In genomic region chr16:85015481-85016177, GRCh38 we compare ENCODE assay signal across 26 cellular contexts. TPM values are rescaled to one million over a fixed set of nuclear protein-coding genes. Genes with fewer than 3 reads are reported as not detected.
DNase-seq lines count a peak whose midpoint lies in the region; ATAC-seq and TF ChIP-seq lines count a peak whose summit lies in the region.
"Had no signal": no experiment of that assay in that cellular context is flagged by ENCODE, and none has a peak within 500 bp of the region (broad histone marks: within the 10 kb centered on the region; RNA-seq: fewer than 3 reads in every experiment).

No MANE protein-coding gene starts in this region.

- H3K27ac ChIP-seq in lower lobe of right lung: peak overlapping the region; percentile 51
- H3K27ac ChIP-seq: breast epithelium, coronary artery, esophagus squamous epithelium, sigmoid colon had no signal

- intact Hi-C loops in lower lobe of right lung (cut with DNase I): no loop called here

- no peaks in the 10 kb centered on the region for H3K36me3 Mint-ChIP-seq in type B pancreatic cell
- H3K36me3 Mint-ChIP-seq in natural killer cell treated with Interleukin-12 subunit alpha and Interleukin-12 subunit beta and Interleukin-15 and Interleukin-18, amount 100 ng/mL, for 72 hours: no peaks in the 10 kb centered on the region

- peaks cover 17% of the 10 kb centered on the region for H3K4me1 ChIP-seq in lower lobe of right lung
- H3K4me1 ChIP-seq: breast epithelium had no signal

- no peak for TF ChIP-seq POLR2A in GM18505 (IDR thresholded peaks at IDR 0.05; ENCODE audit: borderline replicate concordance, extremely low read depth, insufficient read depth, insufficient read length)

- H3K9me3 ChIP-seq in lower lobe of right lung: no peaks in the 10 kb centered on the region
- H3K9me3 ChIP-seq: breast epithelium, esophagus squamous epithelium, sigmoid colon had no signal

- no peak overlapping the region for H3K4me3 ChIP-seq in lower lobe of right lung
- H3K4me3 ChIP-seq: breast epithelium, coronary artery, esophagus squamous epithelium, sigmoid colon had no signal

- H3K4me3 Mint-ChIP-seq in type B pancreatic cell: peak overlapping the region; percentile 55
- no peak overlapping the region for H3K4me3 Mint-ChIP-seq in natural killer cell treated with Interleukin-12 subunit alpha and Interleukin-12 subunit beta and Interleukin-15 and Interleukin-18, amount 100 ng/mL, for 72 hours
- H3K4me3 Mint-ChIP-seq: activated T-helper 1 cell treated with anti-CD3 and anti-CD28 coated beads, Interleukin-12 subunit alpha, Interleukin-12 subunit beta, Interleukin-2, Interleukin-4 antibody, amounts not matched to agents 30 ng/mL and 10 ng/mL and 1 ng/mL, durations not matched to agents 14 hours and 24 hours and 36 hours; CD8-positive, alpha-beta memory T cell; stimulated activated naive CD8-positive, alpha-beta T cell treated with anti-CD3 and anti-CD28 coated beads, Interleukin-15, amount 100 ng/mL, for 72 hours; T-helper 1 cell treated with Interleukin-12 subunit alpha and Interleukin-12 subunit beta and Interleukin-4 antibody, amounts not matched to agents 30 μg/mL and 1 μg/mL, for 36 hours had no signal

- DNase-seq in SIG-M5 treated with dmso at 0.1 percent for 504 hours (lab: John Stamatoyannopoulos, UW; ENCODE audit: unreplicated experiment): peak; percentile 61
- DNase-seq in SIG-M5 (lab: John Stamatoyannopoulos, UW): no peak
- DNase-seq in dedifferentiated amniotic fluid mesenchymal stem cell (ENCODE audit: extremely low spot score): peak; percentile 52
- no peak for DNase-seq in lower lobe of right lung
- no peak for DNase-seq in type B pancreatic cell (ENCODE audit: extremely low spot score, unreplicated experiment)
- DNase-seq in natural killer cell treated with Interleukin-12 subunit alpha and Interleukin-12 subunit beta and Interleukin-15 and Interleukin-18, amount 100 ng/mL, for 72 hours (ENCODE audit: low spot score): no peak
- no peak for DNase-seq in NCI-H2171 treated with DMSO at 0.1 percent for 48 hours (lab: John Stamatoyannopoulos, UW)
- DNase-seq: 8988T; activated CD4-positive, alpha-beta T cell treated with anti-CD3 and anti-CD28 coated beads, Interleukin-2, amount 50 U/mL, for 48 hours; activated CD8-positive, alpha-beta memory T cell treated with anti-CD3 and anti-CD28 coated beads, Interleukin-2, amount 50 U/mL, for 4 hours; activated naive CD4-positive, alpha-beta T cell treated with anti-CD3 and anti-CD28 coated beads, Interleukin-2, amount 50 U/mL, for 16 hours; amygdala; CD8-positive, alpha-beta memory T cell; DMS153; esophagus squamous epithelium; NCI-H1105 treated with DMSO at 0.1 percent for 48 hours; NCI-H2081; NCI-H345; sigmoid colon; stimulated activated naive CD8-positive, alpha-beta T cell treated with anti-CD3 and anti-CD28 coated beads, Interleukin-15, amount 100 ng/mL, for 72 hours had no signal

- H3K27me3 Mint-ChIP-seq in type B pancreatic cell: peaks cover 3% of the 10 kb centered on the region
- peaks cover 0 to 5% of the 10 kb centered on the region in 2 donors for H3K27me3 Mint-ChIP-seq in natural killer cell treated with Interleukin-12 subunit alpha and Interleukin-12 subunit beta and Interleukin-15 and Interleukin-18, amount 100 ng/mL, for 72 hours
- H3K27me3 Mint-ChIP-seq: stimulated activated naive CD8-positive, alpha-beta T cell treated with anti-CD3 and anti-CD28 coated beads, Interleukin-15, amount 100 ng/mL, for 72 hours had no signal

- no peaks in the 10 kb centered on the region for H3K27me3 ChIP-seq in lower lobe of right lung (ENCODE audit: low read depth)
- H3K27me3 ChIP-seq: breast epithelium, esophagus squamous epithelium, sigmoid colon had no signal

- ATAC-seq in lower lobe of right lung (no peak), GM18505 (IDR thresholded peaks at IDR 0.05; ENCODE audit: unreplicated experiment) (no peak)
- ATAC-seq in natural killer cell treated with Interleukin-12 subunit alpha and Interleukin-12 subunit beta and Interleukin-15 and Interleukin-18, amount 100 ng/mL, for 72 hours: no peak
- ATAC-seq: activated CD4-positive, CD25-positive, alpha-beta regulatory T cell treated with anti-CD3 and anti-CD28 coated beads, Interleukin-2, amount 50 U/mL, for 24 hours; stimulated activated naive CD8-positive, alpha-beta T cell treated with anti-CD3 and anti-CD28 coated beads, Interleukin-15, amount 100 ng/mL, for 72 hours had no signal

- peak overlapping the region; percentile 89 for H3K27ac Mint-ChIP-seq in type B pancreatic cell
- no peak overlapping the region for H3K27ac Mint-ChIP-seq in natural killer cell treated with Interleukin-12 subunit alpha and Interleukin-12 subunit beta and Interleukin-15 and Interleukin-18, amount 100 ng/mL, for 72 hours
- H3K27ac Mint-ChIP-seq: activated T-helper 1 cell treated with anti-CD3 and anti-CD28 coated beads, Interleukin-12 subunit alpha, Interleukin-12 subunit beta, Interleukin-2, Interleukin-4 antibody, amounts not matched to agents 30 ng/mL and 10 ng/mL and 1 ng/mL, durations not matched to agents 14 hours and 24 hours and 36 hours; stimulated activated naive CD8-positive, alpha-beta T cell treated with anti-CD3 and anti-CD28 coated beads, Interleukin-15, amount 100 ng/mL, for 72 hours; T-helper 1 cell treated with Interleukin-12 subunit alpha and Interleukin-12 subunit beta and Interleukin-4 antibody, amounts not matched to agents 30 μg/mL and 1 μg/mL, for 36 hours had no signal

- H3K9me3 Mint-ChIP-seq in type B pancreatic cell: no peaks in the 10 kb centered on the region
- no peaks in the 10 kb centered on the region for H3K9me3 Mint-ChIP-seq in natural killer cell treated with Interleukin-12 subunit alpha and Interleukin-12 subunit beta and Interleukin-15 and Interleukin-18, amount 100 ng/mL, for 72 hours
- H3K9me3 Mint-ChIP-seq: activated T-helper 1 cell treated with anti-CD3 and anti-CD28 coated beads, Interleukin-12 subunit alpha, Interleukin-12 subunit beta, Interleukin-2, Interleukin-4 antibody, amounts not matched to agents 30 ng/mL and 10 ng/mL and 1 ng/mL, durations not matched to agents 14 hours and 24 hours and 36 hours; CD8-positive, alpha-beta memory T cell; stimulated activated naive CD8-positive, alpha-beta T cell treated with anti-CD3 and anti-CD28 coated beads, Interleukin-15, amount 100 ng/mL, for 72 hours; T-helper 1 cell treated with Interleukin-12 subunit alpha and Interleukin-12 subunit beta and Interleukin-4 antibody, amounts not matched to agents 30 μg/mL and 1 μg/mL, for 36 hours had no signal

- no peaks in the 10 kb centered on the region for H3K36me3 ChIP-seq in lower lobe of right lung
- H3K36me3 ChIP-seq: breast epithelium, esophagus squamous epithelium, sigmoid colon had no signal

- peaks cover 26% of the 10 kb centered on the region for H3K4me1 Mint-ChIP-seq in type B pancreatic cell (ENCODE audit: unreplicated experiment)
- H3K4me1 Mint-ChIP-seq in natural killer cell treated with Interleukin-12 subunit alpha and Interleukin-12 subunit beta and Interleukin-15 and Interleukin-18, amount 100 ng/mL, for 72 hours (ENCODE audit: low read depth in 2 of 2): peaks cover 18 to 20% of the 10 kb centered on the region in 2 donors

- TF ChIP-seq CTCF in lower lobe of right lung (IDR thresholded peaks at IDR 0.05) (no peak), type B pancreatic cell (conservative IDR thresholded peaks at IDR 0.05) (no peak)

RNA-seq across cellular contexts. Expression of gene ZDHHC7, which starts 4.3 kb away (rescaled TPM):
- 77.9 TPM for total RNA-seq in lower lobe of right lung
- total RNA-seq in type B pancreatic cell (ENCODE audit: low replicate concordance): 47.1 and 55.0 TPM in 2 replicates
- 10 to 100 TPM; 28.5 to 43.9 TPM for total RNA-seq in natural killer cell treated with Interleukin-12 subunit alpha and Interleukin-12 subunit beta and Interleukin-15 and Interleukin-18, amount 100 ng/mL, for 72 hours

RNA-seq across cellular contexts. Expression of gene KIAA0513, which starts 12.0 kb away (rescaled TPM):
- total RNA-seq in lower lobe of right lung (31.1 TPM), type B pancreatic cell (ENCODE audit: low replicate concordance) (12.9 and 30.4 TPM in 2 replicates)
- 1 to 10 TPM; 3.3 to 3.6 TPM for total RNA-seq in natural killer cell treated with Interleukin-12 subunit alpha and Interleukin-12 subunit beta and Interleukin-15 and Interleukin-18, amount 100 ng/mL, for 72 hours

Comparison
In these comparisons a context has a peak if more than half of its experiments do, and no peak if none do; other contexts are left out.
1. DNase-seq: peak in SIG-M5 treated with dmso at 0.1 percent for 504 hours (single experiment) and dedifferentiated amniotic fluid mesenchymal stem cell (single experiment); none in SIG-M5 (single experiment), lower lobe of right lung (single experiment), type B pancreatic cell (single experiment), natural killer cell treated with Interleukin-12 subunit alpha and Interleukin-12 subunit beta and Interleukin-15 and Interleukin-18, amount 100 ng/mL, for 72 hours (single experiment) and NCI-H2171 treated with DMSO at 0.1 percent for 48 hours (single experiment).